ENCODE assay signal across 8 cellular contexts in the genomic region with DNA sequence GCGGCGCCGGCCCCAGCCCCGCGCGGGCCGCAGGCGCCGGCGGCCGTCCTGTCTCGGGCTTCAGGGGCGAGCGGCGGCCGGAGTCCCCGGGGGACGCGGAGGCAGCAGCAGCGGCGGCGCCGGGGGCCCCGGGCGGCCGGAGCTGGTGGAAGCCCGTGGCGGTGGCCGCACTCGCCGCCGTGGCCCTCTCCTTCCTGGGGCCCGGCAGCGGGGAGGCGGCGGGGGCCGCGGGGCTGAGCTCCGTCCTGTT. TPM values are rescaled to one million over a fixed set of nuclear protein-coding genes. Genes with fewer than 3 reads are reported as not detected.
A peak's percentile ranks its signal among the peaks of the same experiment; 100 is the strongest.
DNase-seq lines count a peak whose midpoint lies in the region; ATAC-seq and TF ChIP-seq lines count a peak whose summit lies in the region.
"Not testable (repeated sequence)": the region's sequence is repeated elsewhere in the genome, so short reads cannot be mapped to it uniquely, and the experiment has no call there.

No MANE protein-coding gene starts in this region.

- not testable (repeated sequence) for TF ChIP-seq CTCF in PC-9 (conservative IDR thresholded peaks at IDR 0.05); cardiac fibroblast (IDR thresholded peaks at IDR 0.05; ENCODE audit: low read depth, low read length); parathyroid adenoma (IDR thresholded peaks at IDR 0.05); vagina (IDR thresholded peaks at IDR 0.05)

- not testable (repeated sequence) for BruUV-seq in PC-9 (replicated peaks; lab: Mats Ljungman, UMichigan)

- H3K4me1 ChIP-seq in PC-9 (replicated peaks; ENCODE audit: insufficient read depth) (peaks cover 18% of the 10 kb centered on the region), vagina (peaks cover 27% of the 10 kb centered on the region)
- not testable (repeated sequence) for H3K4me1 ChIP-seq in parathyroid adenoma

- peak; percentile 15 for ATAC-seq in GM18511 (IDR thresholded peaks at IDR 0.05; ENCODE audit: unreplicated experiment)
- peak; percentile 15 for ATAC-seq in GM21723 (IDR thresholded peaks at IDR 0.05; ENCODE audit: unreplicated experiment)
- ATAC-seq in HG03139 (IDR thresholded peaks at IDR 0.05; ENCODE audit: unreplicated experiment) = peak; percentile 13

- not testable (repeated sequence) for H4K20me1 ChIP-seq in PC-9 (ENCODE audit: insufficient read depth)

- not testable (repeated sequence) for H2AFZ ChIP-seq in PC-9, parathyroid adenoma

- not testable (repeated sequence) for H3K9ac ChIP-seq in parathyroid adenoma

- POLR2A ChIA-PET in PC-9 (lab: Charles Lee; ENCODE audit: unreplicated experiment) = not testable (repeated sequence)

- intact Hi-C loops in PC-9 (cut with micrococcal nuclease; ENCODE audit: unreplicated experiment) = loop anchor here (1.0 to 10.0 kb wide), 4 partner anchors 48 to 385 kb away; a partner anchor contains a TSS
- intact Hi-C loops in vagina (cut with DNase I) = loop anchor here (5.0 to 10.0 kb wide), 2 partner anchors 185 to 1702 kb away; a partner anchor contains a TSS

- not testable (repeated sequence) for H3K27ac ChIP-seq in PC-9, parathyroid adenoma
- H3K27ac ChIP-seq in vagina = peak overlapping the region; percentile 89

- H3K27me3 ChIP-seq in PC-9 (ENCODE audit: insufficient read depth, low read depth); parathyroid adenoma (ENCODE audit: control insufficient read depth, insufficient read depth, low read length); vagina: not testable (repeated sequence)

- not testable (repeated sequence) for H3K9me2 ChIP-seq in PC-9 (ENCODE audit: insufficient read depth)

- CTCF ChIA-PET in PC-9 (lab: Charles Lee) = interaction anchor here (0.5 to 0.6 kb wide), 2 partner anchors 73 to 187 kb away, joined by 3 to 4 read pairs; a partner anchor contains a TSS

- peaks cover 16% of the 10 kb centered on the region; the same call in 1 of the 2 replicates for H3K79me2 ChIP-seq in PC-9 (ENCODE audit: low read depth)
- not testable (repeated sequence) for H3K79me2 ChIP-seq in parathyroid adenoma

- H3F3A ChIP-seq in PC-9 (ENCODE audit: insufficient read depth, low read depth) = not testable (repeated sequence)

- H3K9me3 ChIP-seq in PC-9 (ENCODE audit: insufficient read depth, low read depth); parathyroid adenoma (ENCODE audit: control insufficient read depth, low read length); vagina: not testable (repeated sequence)

- TF ChIP-seq POLR2A in vagina (IDR thresholded peaks at IDR 0.05) = not testable (repeated sequence)

- peak overlapping the region; percentile 84; the same call in 1 of the 2 replicates for H3K4me2 ChIP-seq in PC-9
- H3K4me2 ChIP-seq in parathyroid adenoma (ENCODE audit: low read length) = not testable (repeated sequence)

- H3K4me3 ChIP-seq in PC-9 (peak overlapping the region; percentile 80; the same call in 1 of the 2 replicates), cardiac fibroblast (replicated peaks in 1 of 2; ENCODE audit: low read depth in 2 of 2, low read length in 2 of 2) (peak overlapping the region; percentile 69 to 70), iPS-11a (ENCODE audit: low read depth, low read length) (peak overlapping the region; percentile 91), parathyroid adenoma (ENCODE audit: low read depth, low read length) (peak overlapping the region; percentile 49), vagina (peak overlapping the region; percentile 62 to 68)

- DNase-seq in PC-9; cardiac fibroblast (ENCODE audit: low read depth in 2 of 2); vagina (ENCODE audit: extremely low spot score in 2 of 2): not testable (repeated sequence)

- not testable (repeated sequence) for H3K36me3 ChIP-seq in PC-9 (ENCODE audit: low read depth); parathyroid adenoma (ENCODE audit: control insufficient read depth, insufficient read depth, low read length); vagina

RNA-seq across cellular contexts. Expression of a gene that starts 0.4 kb away (rescaled TPM):
- total RNA-seq in PC-9 (2021) (18.0 and 20.1 TPM in 2 replicates), vagina (13.0 TPM)

RNA-seq across cellular contexts. Expression of a gene that starts 6.0 kb away (rescaled TPM):
- total RNA-seq in PC-9 (2021) (33.4 and 48.2 TPM in 2 replicates), vagina (28.5 TPM)
